Comparison of ENCODE assay signal across 19 cellular contexts in genomic region chr6:157522472-157522871, GRCh38.
DNase-seq lines count a peak whose midpoint lies in the region; ATAC-seq and TF ChIP-seq lines count a peak whose summit lies in the region.
"Had no signal": no experiment of that assay in that cellular context is flagged by ENCODE, and none has a peak within 500 bp of the region (broad histone marks: within the 10 kb centered on the region; RNA-seq: fewer than 3 reads in every experiment).

No MANE protein-coding gene starts in this region.

- 90 to 92% methylated on average over 1 of the region's 1 CpG for WGBS in testis, 2 donors

- H3K27me3 Mint-ChIP-seq in T-helper 2 cell treated with Interferon-gamma antibody and Interleukin-4, amounts not matched to agents 5 μg/mL and 100 μg/mL, for 36 hours (ENCODE audit: low read depth), result no peaks in the 10 kb centered on the region
- no peaks in the 10 kb centered on the region for H3K27me3 Mint-ChIP-seq in central memory CD8-positive, alpha-beta T cell
- H3K27me3 Mint-ChIP-seq in natural killer cell (ENCODE audit: low read depth in 2 of 2), result no peaks in the 10 kb centered on the region
- H3K27me3 Mint-ChIP-seq: B cell; CD4-positive, alpha-beta T cell had no signal

- no peaks in the 10 kb centered on the region for H3K36me3 ChIP-seq in testis (ENCODE audit: low read depth, missing control alignments)
- H3K36me3 ChIP-seq: BLaER1, HAP-1 had no signal

- DNase-seq in T-helper 2 cell treated with Interferon-gamma antibody and Interleukin-4, amounts not matched to agents 5 μg/mL and 100 μg/mL, for 36 hours (ENCODE audit: low spot score), result no peak
- DNase-seq in T-helper 2 cell (no peak), natural killer cell (no peak), DMS53 treated with DMSO at 0.1 percent for 48 hours (lab: John Stamatoyannopoulos, UW; ENCODE audit: unreplicated experiment) (no peak), left cardiac atrium (no peak), testis (no peak)
- DNase-seq in central memory CD8-positive, alpha-beta T cell (ENCODE audit: low spot score in 2 of 2), result no peak
- DNase-seq: CD4-positive, alpha-beta T cell; CD8-positive, alpha-beta memory T cell; DMS 273 treated with DMSO at 0.1 percent for 48 hours; DMS79 treated with DMSO at 0.1 percent for 48 hours; GF-D8; HFFc6 had no signal

- H3K4me3 ChIP-seq in testis, result no peak overlapping the region
- H3K4me3 ChIP-seq: BLaER1, GM23338, HAP-1 had no signal

- no peak overlapping the region for H3K4me3 Mint-ChIP-seq in T-helper 2 cell treated with Interferon-gamma antibody and Interleukin-4, amounts not matched to agents 5 μg/mL and 100 μg/mL, for 36 hours
- H3K4me3 Mint-ChIP-seq in central memory CD8-positive, alpha-beta T cell, result no peak overlapping the region
- no peak overlapping the region for H3K4me3 Mint-ChIP-seq in natural killer cell
- H3K4me3 Mint-ChIP-seq: B cell; CD14-positive monocyte; CD4-positive, alpha-beta T cell; CD8-positive, alpha-beta memory T cell; GM23338; HFFc6 had no signal

- peak overlapping the region; percentile 66 for H3K27ac Mint-ChIP-seq in T-helper 2 cell treated with Interferon-gamma antibody and Interleukin-4, amounts not matched to agents 5 μg/mL and 100 μg/mL, for 36 hours
- H3K27ac Mint-ChIP-seq in central memory CD8-positive, alpha-beta T cell (ENCODE audit: low read depth), result peak overlapping the region; percentile 45
- peak overlapping the region; percentile 74 to 84 for H3K27ac Mint-ChIP-seq in natural killer cell
- H3K27ac Mint-ChIP-seq: B cell; CD4-positive, alpha-beta T cell; GM23338; HFFc6 had no signal

- no peak for ATAC-seq in central memory CD8-positive, alpha-beta T cell (replicated peaks; ENCODE audit: extremely low read depth, poor library complexity, severe bottlenecking)
- ATAC-seq in natural killer cell (no peak), left cardiac atrium (no peak)
- ATAC-seq: GM23338 had no signal

- H3K27ac ChIP-seq in testis, result no peak overlapping the region
- H3K27ac ChIP-seq: 22Rv1, BLaER1 had no signal

- TF ChIP-seq CTCF in natural killer cell (IDR thresholded peaks at IDR 0.05) (no peak), testis (IDR thresholded peaks at IDR 0.05) (no peak)

- H3K4me1 ChIP-seq in testis, result peaks cover 11% of the 10 kb centered on the region
- H3K4me1 ChIP-seq: HAP-1 had no signal

- no peak for TF ChIP-seq POLR2A in testis (IDR thresholded peaks at IDR 0.05)

- no peaks in the 10 kb centered on the region for H3K9me3 ChIP-seq in testis
- H3K9me3 ChIP-seq: HAP-1 had no signal

- H3K9me3 Mint-ChIP-seq in T-helper 2 cell treated with Interferon-gamma antibody and Interleukin-4, amounts not matched to agents 5 μg/mL and 100 μg/mL, for 36 hours, result peaks cover 8% of the 10 kb centered on the region
- no peaks in the 10 kb centered on the region for H3K9me3 Mint-ChIP-seq in central memory CD8-positive, alpha-beta T cell
- no peaks in the 10 kb centered on the region for H3K9me3 Mint-ChIP-seq in natural killer cell
- H3K9me3 Mint-ChIP-seq: CD4-positive, alpha-beta T cell; CD8-positive, alpha-beta memory T cell; GM23338; HFFc6 had no signal

- peaks cover 9% of the 10 kb centered on the region for H3K36me3 Mint-ChIP-seq in T-helper 2 cell treated with Interferon-gamma antibody and Interleukin-4, amounts not matched to agents 5 μg/mL and 100 μg/mL, for 36 hours (ENCODE audit: low read depth)
- peaks cover 1% of the 10 kb centered on the region for H3K36me3 Mint-ChIP-seq in central memory CD8-positive, alpha-beta T cell (ENCODE audit: insufficient read depth)
- no peaks in the 10 kb centered on the region for H3K36me3 Mint-ChIP-seq in natural killer cell
- H3K36me3 Mint-ChIP-seq: CD8-positive, alpha-beta memory T cell had no signal

- intact Hi-C loops in natural killer cell (cut with micrococcal nuclease), result no loop called here
- intact Hi-C loops in left cardiac atrium (cut with DNase I), result no loop called here
- intact Hi-C loops in testis (cut with DNase I; ENCODE audit: low total_unique reads), result no loop called here

- H3K4me1 Mint-ChIP-seq in T-helper 2 cell treated with Interferon-gamma antibody and Interleukin-4, amounts not matched to agents 5 μg/mL and 100 μg/mL, for 36 hours (ENCODE audit: low read depth), result peaks cover 22% of the 10 kb centered on the region
- peaks cover 16% of the 10 kb centered on the region for H3K4me1 Mint-ChIP-seq in central memory CD8-positive, alpha-beta T cell
- peaks cover 43 to 45% of the 10 kb centered on the region in 2 donors for H3K4me1 Mint-ChIP-seq in natural killer cell

- H3K27me3 ChIP-seq in testis, result no peaks in the 10 kb centered on the region
- H3K27me3 ChIP-seq: BLaER1 had no signal
